In the genomic region with DNA sequence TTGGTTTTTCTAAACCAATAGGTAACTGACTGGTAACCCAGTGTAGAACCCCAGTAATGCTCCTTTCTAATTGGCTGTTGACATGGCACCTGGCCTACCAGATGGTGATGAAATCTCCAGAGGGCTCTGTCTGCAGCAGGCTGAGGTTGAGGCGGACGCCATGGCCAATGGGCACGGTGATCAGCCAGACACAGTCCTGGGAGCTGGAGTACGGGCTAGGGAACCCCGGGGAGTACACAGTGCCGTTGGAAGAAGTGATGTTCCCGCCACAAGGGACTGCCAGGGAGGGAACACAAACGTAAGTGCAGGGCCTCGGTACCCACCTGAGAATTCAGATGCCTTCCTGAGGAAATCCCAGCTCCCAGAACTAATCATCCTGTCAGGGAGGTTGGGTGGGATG, we compare ENCODE assay signal across 8 cellular contexts.
"Had no signal": no experiment of that assay in that cellular context is flagged by ENCODE, and none has a peak within 500 bp of the region (broad histone marks: within the 10 kb centered on the region; RNA-seq: fewer than 3 reads in every experiment).

No MANE protein-coding gene starts in this region.

- H3K36me3 ChIP-seq: HAP-1 had no signal

- FAIRE-seq: HTR-8/SVneo had no signal

- DNase-seq: GM23248, GOT3, H7, HFFc6, IMR-90 had no signal

- H3K4me1 ChIP-seq: HAP-1 had no signal

- H3K4me3 ChIP-seq: GM23248, HAP-1 had no signal

- ATAC-seq: HCT116 had no signal

- H3K9me3 ChIP-seq: HAP-1 had no signal

- H3K27ac ChIP-seq: GM23248 had no signal

- H3K9ac ChIP-seq: GM23248 had no signal
